11 cellular contexts compared by ENCODE assay signal in the genomic region with DNA sequence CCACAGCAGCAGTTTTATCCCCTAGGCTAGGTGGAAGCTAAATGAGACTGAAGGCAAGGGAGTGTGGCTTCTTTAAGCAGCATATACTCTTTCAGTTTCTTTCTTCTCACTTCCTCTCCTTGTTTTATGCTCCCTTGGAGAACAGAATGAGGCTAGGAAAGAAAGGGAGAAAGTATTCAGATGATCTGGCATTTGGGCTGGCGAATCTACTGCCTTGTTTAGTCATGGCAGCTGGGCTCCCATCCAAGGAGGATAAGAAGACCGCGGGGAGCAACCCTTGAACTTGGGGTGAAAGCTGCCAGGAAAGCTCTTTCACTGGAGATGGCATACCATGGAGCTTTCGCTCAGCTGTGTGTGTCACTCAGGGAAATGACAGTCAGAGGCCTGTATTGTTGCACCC.
DNase-seq lines count a peak whose midpoint lies in the region; ATAC-seq and TF ChIP-seq lines count a peak whose summit lies in the region.
"Had no signal": no experiment of that assay in that cellular context is flagged by ENCODE, and none has a peak within 500 bp of the region (broad histone marks: within the 10 kb centered on the region; RNA-seq: fewer than 3 reads in every experiment).

No MANE protein-coding gene starts in this region.

- H2AFZ ChIP-seq in MM.1S (ENCODE audit: low read length) = peak overlapping the region; percentile 42

- H3K79me2 ChIP-seq in MM.1S (ENCODE audit: low read length) = no peaks in the 10 kb centered on the region

- H3K4me3 Mint-ChIP-seq in CD14-positive monocyte = peak overlapping the region; percentile 5 to 80
- H3K4me3 Mint-ChIP-seq: IgD-negative memory B cell had no signal

- peak overlapping the region; percentile 42; the same call in 1 of the 2 replicates for H3K4me3 ChIP-seq in MM.1S (ENCODE audit: low read length)
- no peak overlapping the region for H3K4me3 ChIP-seq in foreskin fibroblast (ENCODE audit: low read depth in 1 of 2, low read length in 2 of 2)

- H3F3A ChIP-seq in MM.1S (ENCODE audit: insufficient read depth, low read length) = no peaks in the 10 kb centered on the region

- intact Hi-C loops in CD14-positive monocyte (cut with micrococcal nuclease) = no loop called here

- H3K27ac ChIP-seq in MM.1S (ENCODE audit: low read length) = peak overlapping the region; percentile 29; the same call in 1 of the 2 replicates

- H3K9ac ChIP-seq in MM.1S (ENCODE audit: low read length) = no peak overlapping the region; the same call in 1 of the 2 replicates

- no peaks in the 10 kb centered on the region for H3K36me3 Mint-ChIP-seq in CD14-positive monocyte
- H3K36me3 Mint-ChIP-seq: IgD-negative memory B cell had no signal

- peaks cover 0 to 3% (median 0%) of the 10 kb centered on the region in 3 donors for H3K27me3 Mint-ChIP-seq in CD14-positive monocyte (ENCODE audit: low read depth in 3 of 3)

- no peaks in the 10 kb centered on the region for H3K27me3 ChIP-seq in MM.1S (replicated peaks; ENCODE audit: insufficient read depth, low read length)

- ATAC-seq in GM21529 (IDR thresholded peaks at IDR 0.05; ENCODE audit: unreplicated experiment) = peak; percentile 69
- ATAC-seq in HG03045 (IDR thresholded peaks at IDR 0.05; ENCODE audit: unreplicated experiment) = no peak

- H3K9me2 ChIP-seq in MM.1S (replicated peaks; ENCODE audit: insufficient read depth, low read length) = no peaks in the 10 kb centered on the region

- no peaks in the 10 kb centered on the region for H3K9me3 ChIP-seq in MM.1S (replicated peaks; ENCODE audit: insufficient read depth, low read length)

- H3K27ac Mint-ChIP-seq in CD14-positive monocyte = no peak overlapping the region
- H3K27ac Mint-ChIP-seq: IgD-negative memory B cell had no signal

- TF ChIP-seq CTCF in CD14-positive monocyte (IDR thresholded peaks at IDR 0.05) (no peak), MM.1S (IDR thresholded peaks at IDR 0.05; ENCODE audit: low read length) (no peak), foreskin fibroblast (IDR thresholded peaks at IDR 0.05; ENCODE audit: low read depth, low read length) (no peak)

- peaks cover 17% of the 10 kb centered on the region for H3K4me1 ChIP-seq in MM.1S (ENCODE audit: low read length)

- peak overlapping the region; percentile 74 for H3K4me2 ChIP-seq in MM.1S (ENCODE audit: low read depth, low read length)

- peaks cover 0 to 1% (median 0%) of the 10 kb centered on the region in 7 donors for H3K9me3 Mint-ChIP-seq in CD14-positive monocyte
- H3K9me3 Mint-ChIP-seq: IgD-negative memory B cell had no signal

- H4K20me1 ChIP-seq in MM.1S (ENCODE audit: insufficient read depth, low read length) = no peaks in the 10 kb centered on the region

- DNase-seq in CD14-positive monocyte (ENCODE audit: low spot score) (no peak), MM.1S (peak; percentile 16), foreskin fibroblast (peak; percentile 8 to 10), iPS-NIHi7 (ENCODE audit: extremely low spot score) (no peak), GOT3 (lab: John Stamatoyannopoulos, UW) (no peak)
- DNase-seq in stimulated activated naive CD4-positive, alpha-beta T cell (lab: John Stamatoyannopoulos, UW) = no peak
- DNase-seq: activated CD4-positive, alpha-beta T cell treated with anti-CD3 and anti-CD28 coated beads, Interleukin-2, amount 50 U/mL, for 48 hours; DMS153 had no signal

- peaks cover 10% of the 10 kb centered on the region for H3K4me1 Mint-ChIP-seq in CD14-positive monocyte
- H3K4me1 Mint-ChIP-seq: IgD-negative memory B cell had no signal

- H3K36me3 ChIP-seq in MM.1S (replicated peaks; ENCODE audit: insufficient read depth, low read length) = no peaks in the 10 kb centered on the region

Comparison
In these comparisons a context has a peak if more than half of its experiments do, and no peak if none do; other contexts are left out.
1. DNase-seq: peak in MM.1S (single experiment) and foreskin fibroblast (2 of 2); none in CD14-positive monocyte (single experiment), iPS-NIHi7 (single experiment), GOT3 (single experiment) and stimulated activated naive CD4-positive, alpha-beta T cell (0 of 6).